In the genomic region with DNA sequence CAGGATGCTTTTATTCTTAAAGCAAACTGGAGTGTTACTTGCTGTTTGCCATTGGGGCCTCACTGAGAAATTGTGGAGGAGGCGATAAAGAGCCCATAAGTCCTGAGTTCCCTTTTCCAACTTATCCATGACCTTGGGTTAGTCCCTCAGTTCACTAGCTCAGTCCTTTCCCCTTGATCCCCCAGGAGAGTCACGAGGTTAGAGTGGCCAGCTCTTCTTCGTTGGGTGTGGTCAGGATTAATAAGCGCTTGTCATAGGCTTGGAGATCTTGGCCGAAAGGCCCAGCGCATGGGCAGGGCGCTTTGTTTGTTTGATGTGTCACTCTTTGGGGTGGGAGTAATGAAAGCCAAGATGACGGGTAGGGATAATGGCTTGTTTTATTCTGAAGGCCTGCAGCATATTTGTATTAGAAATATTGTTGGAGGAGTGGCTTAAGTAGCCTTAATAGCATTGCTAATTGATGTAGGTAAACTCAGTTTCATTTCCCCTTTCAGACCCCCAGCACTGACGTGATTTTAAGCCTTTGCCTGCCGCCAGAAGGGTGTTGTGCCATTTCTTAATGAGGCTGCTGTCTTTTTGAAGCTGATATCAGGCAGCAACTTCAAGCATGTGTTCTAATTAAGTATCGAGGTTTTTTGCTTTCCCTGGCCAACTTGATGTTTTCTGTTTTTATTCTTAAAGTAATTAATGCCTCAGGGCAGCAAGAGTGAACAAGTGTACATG, we compare ENCODE assay signal across 19 cellular contexts. TPM values are rescaled to one million over a fixed set of nuclear protein-coding genes. Genes with fewer than 3 reads are reported as not detected.
DNase-seq lines count a peak whose midpoint lies in the region; ATAC-seq and TF ChIP-seq lines count a peak whose summit lies in the region.
"Had no signal": no experiment of that assay in that cellular context is flagged by ENCODE, and none has a peak within 500 bp of the region (broad histone marks: within the 10 kb centered on the region; RNA-seq: fewer than 3 reads in every experiment).

No MANE protein-coding gene starts in this region.

- POLR2A ChIA-PET in RWPE1 (lab: Yijun Ruan, JAX; ENCODE audit: low non-redundant PET), result no interaction called here

- H3K9me3 Mint-ChIP-seq in memory B cell, result no peaks in the 10 kb centered on the region
- no peaks in the 10 kb centered on the region for H3K9me3 Mint-ChIP-seq in activated T-cell treated with anti-CD3 and anti-CD28 coated beads, Interleukin-2, amount 50 U/mL, for 4 hours
- H3K9me3 Mint-ChIP-seq: brain had no signal

- ATAC-seq in HG02678 (IDR thresholded peaks at IDR 0.05; ENCODE audit: unreplicated experiment) (peak; percentile 56), memory B cell (ENCODE audit: low read depth) (peak; percentile 100)
- no peak for ATAC-seq in activated T-cell treated with anti-CD3 and anti-CD28 coated beads, Interleukin-2, amount 50 U/mL, for 4 hours
- ATAC-seq: right cardiac atrium had no signal

- no peak overlapping the region for H3K27ac ChIP-seq in RWPE1
- no peak overlapping the region for H3K27ac ChIP-seq in right atrium auricular region

- peaks cover 12% of the 10 kb centered on the region for H3K4me1 Mint-ChIP-seq in memory B cell
- H3K4me1 Mint-ChIP-seq in activated T-cell treated with anti-CD3 and anti-CD28 coated beads, Interleukin-2, amount 50 U/mL, for 4 hours (ENCODE audit: low read depth), result peaks cover 15% of the 10 kb centered on the region

- TF ChIP-seq CTCF in GM12865 (IDR thresholded peaks at IDR 0.05; ENCODE audit: insufficient read depth, low read depth, low read length, missing control alignments) (no peak), RWPE1 (conservative IDR thresholded peaks at IDR 0.05; ENCODE audit: low read depth) (no peak), right atrium auricular region (IDR thresholded peaks at IDR 0.05) (no peak)

- H3K4me3 ChIP-seq in GM12865 (ENCODE audit: low read depth, low read length) (no peak overlapping the region), right atrium auricular region (no peak overlapping the region)

- H3K27me3 Mint-ChIP-seq in memory B cell, result no peaks in the 10 kb centered on the region
- no peaks in the 10 kb centered on the region for H3K27me3 Mint-ChIP-seq in activated T-cell treated with anti-CD3 and anti-CD28 coated beads, Interleukin-2, amount 50 U/mL, for 4 hours (ENCODE audit: low read depth)

- no peaks in the 10 kb centered on the region for H3K27me3 ChIP-seq in right atrium auricular region

- no peaks in the 10 kb centered on the region for H3K36me3 Mint-ChIP-seq in memory B cell
- H3K36me3 Mint-ChIP-seq in activated T-cell treated with anti-CD3 and anti-CD28 coated beads, Interleukin-2, amount 50 U/mL, for 4 hours (ENCODE audit: insufficient read depth), result no peaks in the 10 kb centered on the region

- CTCF ChIA-PET in RWPE1 (lab: Yijun Ruan, JAX), result no interaction called here

- DNase-seq in GM12865 (ENCODE audit: low read depth) (peak; percentile 41), NOMO-1 treated with DMSO at 0.1 percent for 48 hours (lab: John Stamatoyannopoulos, UW; ENCODE audit: unreplicated experiment) (peak; percentile 81), memory B cell (ENCODE audit: low spot score in 2 of 2) (peak in 1 of 2 donors; percentile 60), RWPE1 (ENCODE audit: low spot score) (no peak), T-helper 2 cell (no peak), right atrium auricular region (ENCODE audit: low spot score) (no peak)
- DNase-seq in activated T-cell treated with anti-CD3 and anti-CD28 coated beads, Interleukin-2, amount 50 U/mL, for 4 hours, result no peak
- DNase-seq: activated CD8-positive, alpha-beta memory T cell treated with anti-CD3 and anti-CD28 coated beads for 24 hours; activated naive CD4-positive, alpha-beta T cell; DMS79; effector CD4-positive, alpha-beta T cell; glutamatergic neuron; Kasumi-1; right cardiac atrium; stimulated activated CD4-positive, alpha-beta T cell treated with anti-CD3 and anti-CD28 coated beads, Interleukin-2, amount 100 ng/mL, for 48 hours; stimulated activated naive CD4-positive, alpha-beta T cell; T-helper 9 cell had no signal

- no peak overlapping the region for H3K4me3 Mint-ChIP-seq in memory B cell
- H3K4me3 Mint-ChIP-seq in activated T-cell treated with anti-CD3 and anti-CD28 coated beads, Interleukin-2, amount 50 U/mL, for 4 hours, result no peak overlapping the region

- H3K9me3 ChIP-seq in right atrium auricular region, result no peaks in the 10 kb centered on the region

- peaks cover 0 to 12% of the 10 kb centered on the region in 2 donors for H3K4me1 ChIP-seq in right atrium auricular region

- no peak overlapping the region for H3K27ac Mint-ChIP-seq in memory B cell

- H3K36me3 ChIP-seq in right atrium auricular region, result peaks cover 5% of the 10 kb centered on the region

RNA-seq across cellular contexts. Expression of gene GRHL1, which starts 15.7 kb away (rescaled TPM):
- 1 to 10 TPM; 1.1 to 1.3 (median 1.1) TPM for total RNA-seq in activated T-cell treated with anti-CD3 and anti-CD28 coated beads, Interleukin-2, amount 50 U/mL, for 4 hours
- total RNA-seq in right atrium auricular region, result 1 to 10 TPM; 1.3 to 3.2 TPM

Comparison
In these comparisons a context has a peak if more than half of its experiments do, and no peak if none do; other contexts are left out.
1. DNase-seq: peak in GM12865 (single experiment) and NOMO-1 treated with DMSO at 0.1 percent for 48 hours (single experiment); none in activated T-cell treated with anti-CD3 and anti-CD28 coated beads, Interleukin-2, amount 50 U/mL, for 4 hours (single experiment), RWPE1 (single experiment), T-helper 2 cell (0 of 5) and right atrium auricular region (single experiment).
2. ATAC-seq: peak in HG02678 (single experiment) and memory B cell (single experiment); none in activated T-cell treated with anti-CD3 and anti-CD28 coated beads, Interleukin-2, amount 50 U/mL, for 4 hours (0 of 2).